ENCODE assay signal across 13 cellular contexts in genomic region chr1:50880373-50880772, GRCh38.
A peak's percentile ranks its signal among the peaks of the same experiment; 100 is the strongest.
DNase-seq lines count a peak whose midpoint lies in the region; ATAC-seq and TF ChIP-seq lines count a peak whose summit lies in the region.
"Had no signal": no experiment of that assay in that cellular context is flagged by ENCODE, and none has a peak within 500 bp of the region (broad histone marks: within the 10 kb centered on the region; RNA-seq: fewer than 3 reads in every experiment).

No MANE protein-coding gene starts in this region.

- no peak overlapping the region for H2BK5ac ChIP-seq in neuronal stem cell (ENCODE audit: low read length)

- H3K4ac ChIP-seq in neuronal stem cell (ENCODE audit: low read length): no peak overlapping the region

- in situ Hi-C loops in GM13976 (cut with MboI; ENCODE audit: low sequenced_read_pairs, unreplicated experiment): no loop called here

- H3K9ac ChIP-seq in adipocyte (ENCODE audit: low read length): no peak overlapping the region
- no peak overlapping the region for H3K9ac ChIP-seq in subcutaneous abdominal adipose tissue (ENCODE audit: low read length in 5 of 5)
- H3K9ac ChIP-seq in neuronal stem cell (ENCODE audit: low read depth, low read length, poor library complexity): no peak overlapping the region
- H3K9ac ChIP-seq: GM23248 had no signal

- no peak overlapping the region for H4K91ac ChIP-seq in neuronal stem cell (ENCODE audit: low read depth, low read length, poor library complexity)

- H3K4me1 ChIP-seq in right cardiac atrium (ENCODE audit: control insufficient read depth, insufficient read depth, low read length) (peaks cover 2% of the 10 kb centered on the region), adipocyte (ENCODE audit: control insufficient read depth, insufficient read depth, low read length) (peaks cover 13% of the 10 kb centered on the region), subcutaneous abdominal adipose tissue (ENCODE audit: control insufficient read depth in 5 of 5, insufficient read depth in 5 of 5, low read length in 5 of 5) (peaks cover 5 to 29% (median 9%) of the 10 kb centered on the region in 5 donors), neuronal stem cell (ENCODE audit: control insufficient read depth in 2 of 2, insufficient read depth in 1 of 2, low read depth in 1 of 2, low read length in 2 of 2) (no peaks in the 10 kb centered on the region)
- H3K4me1 ChIP-seq: A549, Caco-2 had no signal

- no peaks in the 10 kb centered on the region for H3K79me1 ChIP-seq in neuronal stem cell (ENCODE audit: low read depth, low read length)

- intact Hi-C loops in right cardiac atrium (cut with DNase I): no loop called here
- intact Hi-C loops in Right ventricle myocardium inferior (cut with DNase I): no loop called here

- ATAC-seq in right cardiac atrium: peak; percentile 36 to 40
- ATAC-seq in Right ventricle myocardium inferior: no peak
- ATAC-seq: A549 had no signal

- no peak overlapping the region for H3K27ac ChIP-seq in right cardiac atrium (ENCODE audit: low read length)
- H3K27ac ChIP-seq in subcutaneous abdominal adipose tissue (ENCODE audit: low read depth, low read length): peak overlapping the region; percentile 52
- H3K27ac ChIP-seq in neuronal stem cell (replicated peaks; ENCODE audit: low read length): no peak overlapping the region
- H3K27ac ChIP-seq: A549, GM23248 had no signal

- WGBS in right cardiac atrium: 51% methylated on average over 8 of the region's 8 CpGs
- WGBS in neuronal stem cell (ENCODE audit: extremely low coverage in 2 of 2, insufficient read length in 2 of 2, insufficient replicate concordance in 1 of 2), 2 donors: no CpG with 5 or more reads among the region's 8 CpGs

- H2BK12ac ChIP-seq in neuronal stem cell (ENCODE audit: low read length): no peak overlapping the region

- H3K18ac ChIP-seq in neuronal stem cell (ENCODE audit: low read length): no peak overlapping the region

- H3K27me3 ChIP-seq in right cardiac atrium (ENCODE audit: control insufficient read depth, insufficient read depth) (no peaks in the 10 kb centered on the region), adipocyte (replicated peaks; ENCODE audit: control insufficient read depth, insufficient read depth, low read length) (no peaks in the 10 kb centered on the region), subcutaneous abdominal adipose tissue (ENCODE audit: control insufficient read depth in 5 of 5, insufficient read depth in 4 of 5, low read length in 5 of 5) (no peaks in the 10 kb centered on the region), neuronal stem cell (ENCODE audit: control insufficient read depth in 3 of 3, insufficient read depth in 3 of 3, low read depth in 1 of 3, low read length in 3 of 3) (no peaks in the 10 kb centered on the region)

- H2AFZ ChIP-seq in neuronal stem cell (ENCODE audit: low read length): no peak overlapping the region
- H2AFZ ChIP-seq: GM23248 had no signal

- H3K4me3 ChIP-seq in right cardiac atrium (ENCODE audit: low read length) (no peak overlapping the region), adipocyte (ENCODE audit: low read length) (peak overlapping the region; percentile 18), fibroblast of mammary gland (ENCODE audit: control insufficient read depth, low read depth, low read length) (no peak overlapping the region), subcutaneous abdominal adipose tissue (ENCODE audit: low read depth in 1 of 5, low read length in 5 of 5) (peak overlapping the region in 2 of 5 donors; percentile 7 to 40), neuronal stem cell (ENCODE audit: low read length in 2 of 2) (no peak overlapping the region)
- H3K4me3 ChIP-seq: A549, GM23248 had no signal

- no peak overlapping the region for H3K23ac ChIP-seq in neuronal stem cell (ENCODE audit: low read depth, low read length, poor library complexity)

- no peaks in the 10 kb centered on the region for H3K36me3 ChIP-seq in adipocyte (ENCODE audit: control insufficient read depth, insufficient read depth, low read length, severe bottlenecking)
- H3K36me3 ChIP-seq in subcutaneous abdominal adipose tissue (ENCODE audit: control insufficient read depth in 5 of 5, insufficient read depth in 5 of 5, low read length in 5 of 5): no peaks in the 10 kb centered on the region
- no peaks in the 10 kb centered on the region for H3K36me3 ChIP-seq in neuronal stem cell (replicated peaks in 1 of 2; ENCODE audit: control insufficient read depth in 2 of 2, insufficient read depth in 2 of 2, low read length in 2 of 2)

- H2AK5ac ChIP-seq in neuronal stem cell (ENCODE audit: low read depth, low read length): no peak overlapping the region

- H2BK15ac ChIP-seq in neuronal stem cell (ENCODE audit: low read length): no peak overlapping the region

- H2BK120ac ChIP-seq in neuronal stem cell (ENCODE audit: low read depth, low read length): no peak overlapping the region

- no peak for DNase-seq in right cardiac atrium
- no peak for DNase-seq in Right ventricle myocardium inferior (ENCODE audit: missing footprints)
- no peak for DNase-seq in adipocyte (ENCODE audit: low read depth)
- DNase-seq in fibroblast of mammary gland (ENCODE audit: low read depth): peak; percentile 42
- DNase-seq in hypothalamus (lab: John Stamatoyannopoulos, UW): no peak
- DNase-seq in GM13976 (ENCODE audit: low spot score): no peak
- DNase-seq in neuronal stem cell (ENCODE audit: low spot score): no peak
- DNase-seq: Caco-2; CD8-positive, alpha-beta memory T cell; GM23248; H7 had no signal

- H3K4me2 ChIP-seq in neuronal stem cell (ENCODE audit: insufficient read depth, low read length, poor library complexity, severe bottlenecking): no peak overlapping the region
- H3K4me2 ChIP-seq: A549 had no signal

- TF ChIP-seq CTCF in fibroblast of mammary gland (conservative IDR thresholded peaks at IDR 0.05; ENCODE audit: control insufficient read depth, insufficient read depth, low read depth, low read length): no peak
- TF ChIP-seq CTCF in GM13976 (IDR thresholded peaks at IDR 0.05; ENCODE audit: borderline replicate concordance, control extremely low read depth, extremely low read depth, insufficient read depth, missing control alignments): no peak

- H3K9me3 ChIP-seq in right cardiac atrium (ENCODE audit: control insufficient read depth, low read length): no peaks in the 10 kb centered on the region
- H3K9me3 ChIP-seq in adipocyte (ENCODE audit: control insufficient read depth, low read length): no peaks in the 10 kb centered on the region
- peaks cover 0 to under 1% (median 0%) of the 10 kb centered on the region in 5 donors for H3K9me3 ChIP-seq in subcutaneous abdominal adipose tissue (ENCODE audit: control insufficient read depth in 5 of 5, low read length in 5 of 5)
- no peaks in the 10 kb centered on the region for H3K9me3 ChIP-seq in neuronal stem cell (replicated peaks in 1 of 2; ENCODE audit: control insufficient read depth in 2 of 2, insufficient read depth in 1 of 2, low read depth in 1 of 2, low read length in 2 of 2)
- H3K9me3 ChIP-seq: A549, Caco-2 had no signal

- H4K8ac ChIP-seq in neuronal stem cell (ENCODE audit: low read depth, low read length): no peak overlapping the region

- no peak overlapping the region for H3K14ac ChIP-seq in neuronal stem cell (ENCODE audit: low read length)
